Comparison of ENCODE assay signal across 8 cellular contexts in genomic region chr12:12612403-12612802, GRCh38. TPM values are rescaled to one million over a fixed set of nuclear protein-coding genes. Genes with fewer than 3 reads are reported as not detected.
DNase-seq lines count a peak whose midpoint lies in the region; ATAC-seq, FAIRE-seq and TF ChIP-seq lines count a peak whose summit lies in the region.

No MANE protein-coding gene starts in this region.

- FAIRE-seq in D721Med (lab: Jason Lieb, UNC) (no peak), RCC 7860 (lab: Jason Lieb, UNC) (no peak)

- H3K27ac ChIP-seq in HL-60 (replicated peaks) (peak overlapping the region; percentile 81), stomach smooth muscle (ENCODE audit: low read length) (peak overlapping the region; percentile 93)

- no peaks in the 10 kb centered on the region for H3K9me3 ChIP-seq in stomach smooth muscle (ENCODE audit: control insufficient read depth in 2 of 2, low read length in 2 of 2)

- peak overlapping the region; percentile 82 to 87 for H3K9ac ChIP-seq in stomach smooth muscle (ENCODE audit: low read length in 2 of 2)

- H3K4me3 ChIP-seq in HL-60 (replicated peaks; ENCODE audit: insufficient read depth, low read length) (peak overlapping the region; percentile 97), choroid plexus epithelial cell (ENCODE audit: low read depth, low read length) (peak overlapping the region; percentile 88), stomach smooth muscle (ENCODE audit: low read length in 2 of 2) (peak overlapping the region; percentile 68 to 87)

- no peaks in the 10 kb centered on the region for H3K27me3 ChIP-seq in HL-60 (ENCODE audit: insufficient read depth, poor library complexity, severe bottlenecking)
- no peaks in the 10 kb centered on the region for H3K27me3 ChIP-seq in stomach smooth muscle (ENCODE audit: control insufficient read depth in 1 of 2, insufficient read depth in 2 of 2, low read length in 2 of 2)

- intact Hi-C loops in left colon (cut with DNase I, micrococcal nuclease) = no loop called here

- H3K36me3 ChIP-seq in stomach smooth muscle (ENCODE audit: control insufficient read depth in 2 of 2, insufficient read depth in 2 of 2, low read length in 2 of 2) = no peaks in the 10 kb centered on the region

- DNase-seq in D721Med (ENCODE audit: insufficient read length, low spot score) (peak; percentile 31), HL-60 (ENCODE audit: low read depth in 1 of 2, low spot score in 1 of 2) (peak in 1 of 2 experiments; percentile 53), RCC 7860 (ENCODE audit: low spot score) (peak; percentile 31), choroid plexus epithelial cell (ENCODE audit: low read depth) (peak; percentile 86), left colon (no peak)

- peaks cover 10% of the 10 kb centered on the region for H3K4me1 ChIP-seq in stomach smooth muscle (ENCODE audit: control insufficient read depth, insufficient read depth, low read length)

- ATAC-seq in left colon (peak; percentile 28), GM21360 (IDR thresholded peaks at IDR 0.05; ENCODE audit: unreplicated experiment) (no peak), GM18907 (IDR thresholded peaks at IDR 0.05; ENCODE audit: unreplicated experiment) (no peak)

- TF ChIP-seq CTCF in D721Med (IDR thresholded peaks at IDR 0.05; ENCODE audit: insufficient read depth, missing control alignments) (no peak), HL-60 (IDR thresholded peaks at IDR 0.05; ENCODE audit: insufficient read depth, low read length) (no peak), choroid plexus epithelial cell (conservative IDR thresholded peaks at IDR 0.05; ENCODE audit: low read depth, low read length) (no peak)

RNA-seq across cellular contexts. Expression of gene CREBL2, which starts 0.7 kb away (rescaled TPM):
- 10 to 100 TPM; 25.6 to 28.1 TPM for total RNA-seq in left colon

RNA-seq across cellular contexts. Expression of gene DUSP16, which starts 49.7 kb away (rescaled TPM):
- total RNA-seq in left colon = 10 to 100 TPM; 38.6 to 73.5 TPM

Comparison
In these comparisons a context has a peak if more than half of its experiments do, and no peak if none do; other contexts are left out.
1. DNase-seq: peak in D721Med (single experiment), RCC 7860 (single experiment) and choroid plexus epithelial cell (single experiment); none in left colon (0 of 2).
2. Peak in every context shown above with its lines, with median percentiles within 50 percentile points of each other: H3K4me3 ChIP-seq.